In the genomic region with DNA sequence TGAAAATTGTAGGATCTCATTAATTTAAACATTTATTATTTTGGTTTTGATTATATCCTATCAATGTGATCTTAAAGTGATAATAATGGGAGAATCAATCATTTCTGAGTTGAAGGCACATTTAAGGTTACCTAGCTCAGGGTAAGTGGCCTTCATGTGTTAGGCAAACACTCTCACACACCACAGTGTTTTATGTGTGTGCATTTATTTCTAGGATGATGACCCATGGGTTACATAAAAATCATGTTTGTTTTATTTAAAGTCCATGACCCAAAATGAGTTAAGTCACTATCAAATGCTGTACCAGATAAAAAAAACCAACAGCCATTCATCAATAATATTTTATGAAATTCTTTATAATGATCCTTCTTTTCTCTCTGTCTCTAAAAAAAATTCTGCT, we compare ENCODE assay signal across 17 cellular contexts.
DNase-seq lines count a peak whose midpoint lies in the region; ATAC-seq, FAIRE-seq and TF ChIP-seq lines count a peak whose summit lies in the region.
"Had no signal": no experiment of that assay in that cellular context is flagged by ENCODE, and none has a peak within 500 bp of the region (broad histone marks: within the 10 kb centered on the region; RNA-seq: fewer than 3 reads in every experiment).

No MANE protein-coding gene starts in this region.

- H3K4me3 Mint-ChIP-seq in type B pancreatic cell = no peak overlapping the region
- H3K4me3 Mint-ChIP-seq: CD8-positive, alpha-beta memory T cell had no signal

- no peaks in the 10 kb centered on the region for H3K79me2 ChIP-seq in ACC112 (ENCODE audit: control insufficient read depth, insufficient read depth, low read length, unreplicated experiment)
- H3K79me2 ChIP-seq in Karpas-422 (ENCODE audit: low read length) = no peaks in the 10 kb centered on the region

- ATAC-seq in pancreas = peak in 2 of 4 donors; percentile 29 to 53

- no peaks in the 10 kb centered on the region for H3K36me3 Mint-ChIP-seq in type B pancreatic cell
- H3K36me3 Mint-ChIP-seq: CD8-positive, alpha-beta memory T cell had no signal

- no peaks in the 10 kb centered on the region for H3K9me2 ChIP-seq in Karpas-422 (replicated peaks; ENCODE audit: insufficient read depth, low read length)

- H3K9ac ChIP-seq in Karpas-422 (ENCODE audit: low read length) = no peak overlapping the region
- H3K9ac ChIP-seq: BLaER1 had no signal

- H3K27me3 Mint-ChIP-seq in type B pancreatic cell = no peaks in the 10 kb centered on the region
- H3K27me3 Mint-ChIP-seq: CD8-positive, alpha-beta memory T cell had no signal

- DNase-seq in NCI-H69 (lab: John Stamatoyannopoulos, UW) = peak; percentile 39
- DNase-seq in esophagus muscularis mucosa (ENCODE audit: extremely low spot score) = no peak
- DNase-seq in pancreas = no peak
- no peak for DNase-seq in ascending aorta (ENCODE audit: low spot score in 2 of 2)
- DNase-seq in type B pancreatic cell (ENCODE audit: extremely low spot score, unreplicated experiment) = no peak
- DNase-seq in Karpas-422 = no peak
- DNase-seq in SIG-M5 treated with dmso at 0.1 percent for 504 hours (lab: John Stamatoyannopoulos, UW; ENCODE audit: unreplicated experiment) = no peak
- DNase-seq: AML-193; Caco-2; CD8-positive, alpha-beta memory T cell; DMS53; GF-D8 had no signal

- no peak for TF ChIP-seq CTCF in esophagus muscularis mucosa (IDR thresholded peaks at IDR 0.05)
- no peak for TF ChIP-seq CTCF in pancreas (IDR thresholded peaks at IDR 0.05)
- no peak for TF ChIP-seq CTCF in ascending aorta (IDR thresholded peaks at IDR 0.05)
- no peak for TF ChIP-seq CTCF in type B pancreatic cell (conservative IDR thresholded peaks at IDR 0.05)

- no peak for TF ChIP-seq EP300 in esophagus muscularis mucosa (IDR thresholded peaks at IDR 0.05)

- TF ChIP-seq POLR2A in esophagus muscularis mucosa (IDR thresholded peaks at IDR 0.05; ENCODE audit: low read depth) = no peak

- no peaks in the 10 kb centered on the region for H3K9me3 Mint-ChIP-seq in type B pancreatic cell

- H3K36me3 ChIP-seq in ACC112 (ENCODE audit: insufficient read depth, low read length) (no peaks in the 10 kb centered on the region), esophagus muscularis mucosa (no peaks in the 10 kb centered on the region), pancreas (no peaks in the 10 kb centered on the region), ascending aorta (no peaks in the 10 kb centered on the region), Karpas-422 (ENCODE audit: insufficient read depth, low read length) (no peaks in the 10 kb centered on the region)
- H3K36me3 ChIP-seq: BLaER1, HAP-1 had no signal

- H3K9me3 ChIP-seq in esophagus muscularis mucosa = no peaks in the 10 kb centered on the region
- no peaks in the 10 kb centered on the region for H3K9me3 ChIP-seq in pancreas
- H3K9me3 ChIP-seq in ascending aorta = no peaks in the 10 kb centered on the region
- peaks cover 6% of the 10 kb centered on the region; the same call in 1 of the 2 replicates for H3K9me3 ChIP-seq in Karpas-422 (ENCODE audit: low read length)
- H3K9me3 ChIP-seq: BLaER1, Caco-2, HAP-1 had no signal

- intact Hi-C loops in esophagus muscularis mucosa (cut with DNase I) (no loop called here), pancreas (cut with DNase I) (no loop called here), ascending aorta (cut with DNase I) (no loop called here)

- H3K27ac ChIP-seq in ACC112 (ENCODE audit: low read depth, low read length) (peak overlapping the region; percentile 69; the same call in 1 of the 2 replicates), esophagus muscularis mucosa (replicated peaks in 1 of 4) (peak overlapping the region; percentile 53 to 76 (median 66)), pancreas (peak overlapping the region in 2 of 4 donors; percentile 8 to 35), ascending aorta (no peak overlapping the region), Karpas-422 (ENCODE audit: low read length) (no peak overlapping the region)
- H3K27ac ChIP-seq: BLaER1 had no signal

- no peaks in the 10 kb centered on the region for H4K20me1 ChIP-seq in Karpas-422 (ENCODE audit: insufficient read depth, low read depth, low read length)
- H4K20me1 ChIP-seq: BLaER1 had no signal

- no peak overlapping the region for H3K27ac Mint-ChIP-seq in type B pancreatic cell
- H3K27ac Mint-ChIP-seq: CD8-positive, alpha-beta memory T cell had no signal

- peaks cover 15% of the 10 kb centered on the region for H3K4me1 ChIP-seq in ACC112 (ENCODE audit: control insufficient read depth, insufficient read depth, low read length, unreplicated experiment)
- H3K4me1 ChIP-seq in esophagus muscularis mucosa = peaks cover 0 to 43% (median 33%) of the 10 kb centered on the region in 4 donors
- H3K4me1 ChIP-seq in pancreas = peaks cover 18 to 19% (median 18%) of the 10 kb centered on the region in 3 donors
- H3K4me1 ChIP-seq in ascending aorta = peaks cover 0 to 5% of the 10 kb centered on the region in 2 donors
- H3K4me1 ChIP-seq in Karpas-422 (ENCODE audit: low read length) = no peaks in the 10 kb centered on the region
- H3K4me1 ChIP-seq: BLaER1, Caco-2, HAP-1 had no signal

- H3K27me3 ChIP-seq in ACC112 (ENCODE audit: insufficient read depth, low read length) (no peaks in the 10 kb centered on the region), esophagus muscularis mucosa (no peaks in the 10 kb centered on the region), pancreas (no peaks in the 10 kb centered on the region), ascending aorta (no peaks in the 10 kb centered on the region), Karpas-422 (ENCODE audit: low read length) (no peaks in the 10 kb centered on the region)
- H3K27me3 ChIP-seq: BLaER1 had no signal

- no peak overlapping the region for H3K4me2 ChIP-seq in Karpas-422 (ENCODE audit: low read depth, low read length, poor library complexity, severe bottlenecking)
- H3K4me2 ChIP-seq: BLaER1 had no signal

- H3K4me1 Mint-ChIP-seq in type B pancreatic cell (ENCODE audit: unreplicated experiment) = peaks cover 20% of the 10 kb centered on the region
- H3K4me1 Mint-ChIP-seq: CD8-positive, alpha-beta memory T cell had no signal

- H2AFZ ChIP-seq in ACC112 (ENCODE audit: low read length, unreplicated experiment) (no peak overlapping the region), Karpas-422 (ENCODE audit: low read length) (no peak overlapping the region)

- FAIRE-seq in pancreas (lab: Jason Lieb, UNC) = peak; percentile 20
- FAIRE-seq: GM19239, H1 had no signal

- H3K4me3 ChIP-seq in ACC112 (ENCODE audit: low read depth, low read length) (no peak overlapping the region), esophagus muscularis mucosa (no peak overlapping the region), pancreas (no peak overlapping the region), ascending aorta (no peak overlapping the region), Karpas-422 (ENCODE audit: low read length) (no peak overlapping the region)
- H3K4me3 ChIP-seq: BLaER1, HAP-1 had no signal

Comparison
In these comparisons a context has a peak if more than half of its experiments do, and no peak if none do; other contexts are left out.
1. H3K27ac ChIP-seq: peak in ACC112 (single experiment) and esophagus muscularis mucosa (4 of 4); none in ascending aorta (0 of 2) and Karpas-422 (single experiment).